Comparison of ENCODE assay signal across 9 cellular contexts in the genomic region with DNA sequence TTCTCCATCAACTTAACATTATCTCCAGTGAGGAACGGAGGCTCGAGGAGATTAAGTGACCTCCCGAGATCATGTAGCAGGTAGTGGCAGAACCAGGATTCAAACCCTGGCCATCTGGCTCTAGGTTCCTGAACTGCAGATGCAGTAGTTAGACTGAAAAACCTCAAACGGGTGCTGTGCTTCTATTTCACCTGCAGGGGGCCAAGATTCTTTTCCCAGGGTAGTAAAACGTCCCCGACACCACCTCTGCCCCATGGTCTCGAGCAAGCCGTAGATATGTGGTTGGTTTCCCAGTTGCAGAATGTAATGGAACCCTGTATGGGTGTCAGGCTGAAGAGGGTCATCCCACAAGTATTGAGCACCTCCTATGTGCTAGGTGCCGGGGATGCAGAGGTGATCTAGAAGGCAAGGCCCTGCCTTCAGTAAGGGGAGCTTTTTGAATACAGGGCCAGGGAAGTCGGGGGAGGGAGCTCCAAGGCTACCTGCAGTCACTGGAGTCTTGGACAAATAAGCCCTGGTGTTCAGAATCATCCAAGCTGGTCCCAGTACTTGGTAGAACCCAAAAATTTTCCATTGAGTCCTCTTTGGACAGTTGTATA.
DNase-seq lines count a peak whose midpoint lies in the region; ATAC-seq and TF ChIP-seq lines count a peak whose summit lies in the region.
"Had no signal": no experiment of that assay in that cellular context is flagged by ENCODE, and none has a peak within 500 bp of the region (broad histone marks: within the 10 kb centered on the region; RNA-seq: fewer than 3 reads in every experiment).

No MANE protein-coding gene starts in this region.

- H3K9ac ChIP-seq in NT2/D1 (ENCODE audit: insufficient read length, low read depth), result no peak overlapping the region

- peaks cover 13% of the 10 kb centered on the region for H3K4me1 ChIP-seq in NT2/D1 (ENCODE audit: insufficient read depth, insufficient read length)

- H3K4me3 ChIP-seq in NT2/D1 (ENCODE audit: insufficient read length, low read depth), result no peak overlapping the region
- H3K4me3 ChIP-seq in epithelial cell of esophagus (ENCODE audit: low read length), result no peak overlapping the region

- no peaks in the 10 kb centered on the region for H3K36me3 Mint-ChIP-seq in type B pancreatic cell

- intact Hi-C loops in cardiac septum (cut with DNase I) (no loop called here), left ventricle myocardium superior (cut with micrococcal nuclease) (no loop called here)

- ATAC-seq in left ventricle myocardium superior, result no peak
- ATAC-seq in GM21526 (IDR thresholded peaks at IDR 0.05; ENCODE audit: low FRiP score, unreplicated experiment), result no peak
- ATAC-seq in GM21576 (IDR thresholded peaks at IDR 0.05; ENCODE audit: unreplicated experiment), result no peak
- ATAC-seq in GM18502 (IDR thresholded peaks at IDR 0.05; ENCODE audit: poor library complexity, unreplicated experiment), result no peak

- peaks cover 51% of the 10 kb centered on the region for H3K4me1 Mint-ChIP-seq in type B pancreatic cell (ENCODE audit: unreplicated experiment)

- no peak overlapping the region for H3K4me3 Mint-ChIP-seq in type B pancreatic cell

- peak; percentile 26 for DNase-seq in cardiac septum (ENCODE audit: low spot score)
- DNase-seq in left ventricle myocardium superior, result no peak
- DNase-seq in NT2/D1 (ENCODE audit: low read depth, low spot score), result peak; percentile 39
- DNase-seq in epithelial cell of esophagus (ENCODE audit: low read depth), result no peak
- no peak for DNase-seq in type B pancreatic cell (ENCODE audit: extremely low spot score, unreplicated experiment)
- DNase-seq: stimulated activated CD4-positive, alpha-beta T cell treated with anti-CD3 and anti-CD28 coated beads, Interleukin-1b, Interleukin-23, amount 100 ng/mL, for 48 hours had no signal

- no peaks in the 10 kb centered on the region for H3K27me3 ChIP-seq in NT2/D1 (ENCODE audit: insufficient read depth, insufficient read length)

- peak; percentile 35 for TF ChIP-seq CTCF in epithelial cell of esophagus (IDR thresholded peaks at IDR 0.05; ENCODE audit: insufficient read depth, low read depth, low read length, missing control alignments)
- peak; percentile 66 for TF ChIP-seq CTCF in type B pancreatic cell (conservative IDR thresholded peaks at IDR 0.05)

- no peaks in the 10 kb centered on the region for H3K9me3 Mint-ChIP-seq in type B pancreatic cell

- H3K27ac Mint-ChIP-seq in type B pancreatic cell, result no peak overlapping the region

- H3K27me3 Mint-ChIP-seq in type B pancreatic cell, result no peaks in the 10 kb centered on the region

- H3K9me3 ChIP-seq in NT2/D1 (ENCODE audit: insufficient read depth, low read length), result no peaks in the 10 kb centered on the region

- H3K36me3 ChIP-seq in NT2/D1 (ENCODE audit: insufficient read depth, insufficient read length, low read length), result no peaks in the 10 kb centered on the region

Comparison
In these comparisons a context has a peak if more than half of its experiments do, and no peak if none do; other contexts are left out.
1. DNase-seq: peak in cardiac septum (single experiment) and NT2/D1 (single experiment); none in left ventricle myocardium superior (single experiment), epithelial cell of esophagus (single experiment) and type B pancreatic cell (single experiment).